In genomic region chr3:179451335-179452165, GRCh38 we compare ENCODE assay signal across 8 cellular contexts. TPM values are rescaled to one million over a fixed set of nuclear protein-coding genes. Genes with fewer than 3 reads are reported as not detected.
A peak's percentile ranks its signal among the peaks of the same experiment; 100 is the strongest.
DNase-seq lines count a peak whose midpoint lies in the region; ATAC-seq, FAIRE-seq and TF ChIP-seq lines count a peak whose summit lies in the region.

TSS of gene GNB4 (minus strand) at chr3:179451470. CDS start at chr3:179426200, 25,270 bp downstream.

- TF ChIP-seq EP300 in H1 (IDR thresholded peaks at IDR 0.05; ENCODE audit: borderline replicate concordance in 1 of 2, low read depth in 2 of 2, low read length in 2 of 2), result no peak

- H3K79me1 ChIP-seq in H1 (ENCODE audit: low read depth, low read length), result 0 out of 2 replicates have a peak, but pooled peaks cover 2% of the 10 kb centered on the region

- peak in 7 of 10 experiments; percentile 7 to 37 (median 12) for DNase-seq in CD4-positive, alpha-beta T cell
- DNase-seq in NCI-H524 treated with DMSO at 0.1 percent for 48 hours (lab: John Stamatoyannopoulos, UW) (peak; percentile 27), H1 (ENCODE audit: low read depth in 1 of 2, low spot score in 2 of 2) (peak; percentile 27 to 83), lung microvascular endothelial cell (ENCODE audit: low read depth in 2 of 2) (peak; percentile 93 to 95)
- peak; percentile 20 for DNase-seq in activated CD4-positive, alpha-beta T cell treated with anti-CD3 and anti-CD28 coated beads, Interleukin-2, amount 50 U/mL, for 1 hour
- peak; percentile 1 for DNase-seq in stimulated activated CD8-positive, alpha-beta memory T cell treated with anti-CD3 and anti-CD28 coated beads, Interleukin-15, amount 100 ng/mL, for 1 hour (ENCODE audit: low read depth)

- H3K4me1 Mint-ChIP-seq in CD4-positive, alpha-beta T cell (ENCODE audit: low read depth), result peaks cover 17% of the 10 kb centered on the region

- H3K4me1 ChIP-seq in H1 (replicated peaks in 1 of 4; ENCODE audit: control insufficient read depth in 3 of 4, insufficient read depth in 4 of 4, low read length in 3 of 4), result peaks cover 2 to 8% (median 4%) of the 10 kb centered on the region in 4 experiments; a peak in 4 of 7 replicates

- H3K4me3 Mint-ChIP-seq in CD4-positive, alpha-beta T cell, result peak within 1 kb of the TSS; percentile 90

- H3K4ac ChIP-seq in H1 (replicated peaks; ENCODE audit: insufficient read length, low read depth, low read length), result no peak within 1 kb of the TSS

- H3K27ac Mint-ChIP-seq in CD4-positive, alpha-beta T cell, result no peak within 1 kb of the TSS

- 0 out of 4 replicates have a peak, but pooled peaks cover 0 to 5% of the 10 kb centered on the region in 2 experiments for H3K79me2 ChIP-seq in H1 (ENCODE audit: control insufficient read depth in 1 of 2, insufficient read depth in 2 of 2, low read length in 2 of 2)

- peaks cover 3% of the 10 kb centered on the region; the same call in 1 of the 2 replicates for H3K23me2 ChIP-seq in H1 (ENCODE audit: low read depth, low read length)

- POLR2A ChIA-PET in CD4-positive, alpha-beta T cell (lab: Charles Lee), result interaction anchor here (0.6 kb wide), 1 partner anchor 107 kb away, joined by 4 read pairs; no protein-coding TSS in a partner anchor
- POLR2A ChIA-PET in H1 (lab: Charles Lee; ENCODE audit: partially characterized antibody), result interaction anchor here (0.6 to 2.2 kb wide), 6 partner anchors 10 to 411 kb away, joined by 3 to 11 read pairs (median 3); partner anchors contain the start of genes ACTL6A and ZNF639

- no peak within 1 kb of the TSS for H2AK5ac ChIP-seq in H1 (ENCODE audit: low read depth, low read length)

- intact Hi-C loops in CD4-positive, alpha-beta T cell (cut with DNase I, micrococcal nuclease), result no loop called here

- no peak within 1 kb of the TSS for H3K27ac ChIP-seq in CD4-positive, alpha-beta T cell (ENCODE audit: low read depth, low read length)
- no peak within 1 kb of the TSS for H3K27ac ChIP-seq in H1 (ENCODE audit: low read depth, low read length)

- H3K23ac ChIP-seq in H1 (ENCODE audit: insufficient read length), result no peak within 1 kb of the TSS

- peak within 1 kb of the TSS; percentile 45 to 85 (median 80) for H3K4me3 ChIP-seq in H1 (ENCODE audit: extremely low read depth in 1 of 4, insufficient read depth in 2 of 4, low read depth in 3 of 4, low read length in 4 of 4)

- no peaks in the 10 kb centered on the region for H3K9me3 Mint-ChIP-seq in CD4-positive, alpha-beta T cell

- no peak within 1 kb of the TSS for H4K5ac ChIP-seq in H1 (ENCODE audit: insufficient read length, low read depth, low read length)

- no peak within 1 kb of the TSS for H2BK20ac ChIP-seq in H1 (ENCODE audit: low read length)

- no peak within 1 kb of the TSS for H2BK5ac ChIP-seq in H1 (ENCODE audit: low read depth, low read length)

- H3K4me2 ChIP-seq in H1 (ENCODE audit: insufficient read depth in 1 of 2, low read depth in 2 of 2, low read length in 2 of 2), result peak within 1 kb of the TSS; percentile 81 to 92

- H3K9me3 ChIP-seq in CD4-positive, alpha-beta T cell (ENCODE audit: control insufficient read depth, low read length), result no peaks in the 10 kb centered on the region
- H3K9me3 ChIP-seq in H1 (ENCODE audit: insufficient read depth in 2 of 2, low read depth in 1 of 2, low read length in 1 of 2), result no peaks in the 10 kb centered on the region

- no peak within 1 kb of the TSS for H2BK15ac ChIP-seq in H1 (ENCODE audit: low read length)

- no peak within 1 kb of the TSS; the same call in 1 of the 2 replicates for H3K18ac ChIP-seq in H1 (ENCODE audit: extremely low read depth, low read length)

- H3K27me3 ChIP-seq in CD4-positive, alpha-beta T cell (ENCODE audit: control insufficient read depth, insufficient read depth, low read length), result peaks cover 44% of the 10 kb centered on the region
- H3K27me3 ChIP-seq in H1 (replicated peaks in 1 of 4; ENCODE audit: control insufficient read depth in 3 of 4, extremely low read depth in 1 of 4, insufficient read depth in 3 of 4, low read length in 3 of 4), result peaks cover 0 to 10% (median 0%) of the 10 kb centered on the region in 4 experiments; a peak in 2 of 7 replicates

- H3K9ac ChIP-seq in H1 (replicated peaks in 1 of 4; ENCODE audit: extremely low read depth in 1 of 4, low read depth in 3 of 4, low read length in 3 of 4), result peak within 1 kb of the TSS; percentile 41 to 87 (median 70); a peak in 6 of 7 replicates

- H4K91ac ChIP-seq in H1 (replicated peaks; ENCODE audit: insufficient read length, low read length), result no peak within 1 kb of the TSS

- H4K8ac ChIP-seq in H1 (ENCODE audit: extremely low read depth, insufficient read depth, low read length), result peak within 1 kb of the TSS; percentile 82

- H3K14ac ChIP-seq in H1 (ENCODE audit: insufficient read length), result no peak within 1 kb of the TSS

- CTCF ChIA-PET in CD4-positive, alpha-beta T cell (lab: Charles Lee), result no interaction called here
- CTCF ChIA-PET in H1 (lab: Charles Lee; ENCODE audit: partially characterized antibody), result interaction anchor here (0.9 to 1.6 kb wide), 4 partner anchors 11 to 111 kb away, joined by 3 to 7 read pairs (median 4); partner anchors contain the start of gene ACTL6A

- H2BK120ac ChIP-seq in H1 (replicated peaks; ENCODE audit: low read depth, low read length), result no peak within 1 kb of the TSS

- FAIRE-seq in H1 (lab: Jason Lieb, UNC), result no peak

- H3K36me3 ChIP-seq in H1 (ENCODE audit: control insufficient read depth in 2 of 4, insufficient read depth in 4 of 4, low read length in 3 of 4), result no peaks in the 10 kb centered on the region

- H3K36me3 Mint-ChIP-seq in CD4-positive, alpha-beta T cell (ENCODE audit: low read depth), result no peaks in the 10 kb centered on the region

- peak within 1 kb of the TSS; percentile 64 for H2AFZ ChIP-seq in H1 (ENCODE audit: low read length)

- no peak within 1 kb of the TSS for H2BK12ac ChIP-seq in H1 (ENCODE audit: low read depth, low read length)

- TF ChIP-seq CTCF in CD4-positive, alpha-beta T cell (IDR thresholded peaks at IDR 0.05), result no peak
- no peak for TF ChIP-seq CTCF in H1 (IDR thresholded peaks at IDR 0.05; ENCODE audit: control extremely low read depth in 1 of 3, insufficient read depth in 1 of 3, low read depth in 1 of 3, low read length in 3 of 3)

- 2% methylated on average over 61 of the region's 75 CpGs; no CpG with 5 or more reads in 1 of the 2 experiments for WGBS in H1 (ENCODE audit: extremely low coverage in 1 of 2, insufficient coverage in 1 of 2, insufficient read length in 1 of 2, insufficient replicate concordance in 2 of 2, low coverage in 1 of 2, low lambda C conversion rate in 2 of 2, missing lambda C conversion rate in 1 of 2), 2 experiments

- H3K27me3 Mint-ChIP-seq in CD4-positive, alpha-beta T cell, result peaks cover 83% of the 10 kb centered on the region

- peak in 1 of 2 experiments; percentile 72; a peak in 2 of 3 replicates for TF ChIP-seq POLR2A in H1 (IDR thresholded peaks at IDR 0.05; ENCODE audit: control extremely low read depth in 1 of 2, low read depth in 2 of 2, low read length in 2 of 2)

- ATAC-seq in CD4-positive, alpha-beta T cell (ENCODE audit: poor library complexity), result peak; percentile 82
- ATAC-seq in GM19351 (IDR thresholded peaks at IDR 0.05; ENCODE audit: unreplicated experiment), result peak; percentile 74
- ATAC-seq in HG03457 (IDR thresholded peaks at IDR 0.05; ENCODE audit: unreplicated experiment), result peak; percentile 71

- peak within 1 kb of the TSS; percentile 48 for H3K56ac ChIP-seq in H1 (replicated peaks; ENCODE audit: insufficient read length, low read depth, low read length)

- peaks cover 0 to 4% of the 10 kb centered on the region in 2 experiments for H4K20me1 ChIP-seq in H1 (replicated peaks in 1 of 2; ENCODE audit: control insufficient read depth in 1 of 2, insufficient read depth in 2 of 2, low read length in 2 of 2)

- TF ChIP-seq RAD21 in H1 (IDR thresholded peaks at IDR 0.05 in 1 of 2, conservative IDR thresholded peaks at IDR 0.05 in 1 of 2; ENCODE audit: low read depth in 2 of 2, low read length in 2 of 2), result 0 out of 4 replicates have a peak, but pooled peaks of 1 of the 2 experiments have one; percentile 1

TF ChIP-seq in H1, 55 proteins besides CTCF, POLR2A, EP300 and RAD21 (continues in another document):
- TF ChIP-seq E2F6 (IDR thresholded peaks at IDR 0.05) (peak; percentile 93), MAFK (IDR thresholded peaks at IDR 0.05; ENCODE audit: low read depth, low read length) (no peak), SIN3A (conservative IDR thresholded peaks at IDR 0.05 in 1 of 2, IDR thresholded peaks at IDR 0.05 in 1 of 2; ENCODE audit: low read depth in 1 of 2, low read length in 2 of 2) (0 out of 4 replicates have a peak, but pooled peaks of 1 of the 2 experiments have one; percentile 10), SUZ12 (IDR thresholded peaks at IDR 0.05; ENCODE audit: low read length) (peak; percentile 46; the same call in 1 of the 2 replicates), TAF7 (optimal IDR thresholded peaks at IDR 0.05; ENCODE audit: borderline replicate concordance, low read depth, low read length) (peak; percentile 45), MAX (IDR thresholded peaks at IDR 0.05) (peak; percentile 92), PHF8 (conservative IDR thresholded peaks at IDR 0.05; ENCODE audit: low read depth, low read length) (peak; percentile 65), EZH2 (IDR thresholded peaks at IDR 0.05; ENCODE audit: low read depth, low read length, severe bottlenecking) (no peak), POU5F1 (IDR thresholded peaks at IDR 0.05; ENCODE audit: low read depth, low read length) (no peak), HDAC2 (IDR thresholded peaks at IDR 0.05; ENCODE audit: borderline replicate concordance in 1 of 2, low read depth in 2 of 2, low read length in 2 of 2) (peak in 1 of 2 experiments; percentile 85; a peak in 1 of 4 replicates)

RNA-seq across cellular contexts. Expression of gene GNB4, which starts in this region (rescaled TPM):
- under 1 TPM; 0.41 to 0.56 TPM for total RNA-seq in CD4-positive, alpha-beta T cell
- total RNA-seq in H1 (2021; fragmentation: NEBNext Ultra II Directional; extraction: Animal tissue kit (Norgen Biotek cat#: 25700)), result 26.1 and 29.2 TPM in 2 replicates
- polyA plus RNA-seq in H1 (2011; rRNA removed), result 8.7 and 13.4 TPM in 2 replicates
- 10.8 TPM for polyA plus RNA-seq in H1 (2011; cell fraction: cytosol; rRNA removed)
- 5.0 TPM for polyA plus RNA-seq in H1 (2011; cell fraction: nucleus; rRNA removed)
- polyA plus RNA-seq in H1 (2012, experiment 1 of 2), result 11.7 to 19.7 TPM (median 14.2 TPM) in 4 replicates
- 1.7 TPM for polyA plus RNA-seq in H1 (2012, experiment 2 of 2)
- 13.9 TPM for polyA plus RNA-seq in H1 (2013, experiment 1 of 2)
- 13.9 TPM for polyA plus RNA-seq in H1 (2013, experiment 2 of 2)
- polyA minus RNA-seq in H1 (2011; rRNA and poly(A)+ RNA removed), result 57.4 and 94.6 TPM in 2 replicates
- polyA minus RNA-seq in H1 (2011; cell fraction: cytosol; rRNA and poly(A)+ RNA removed), result 16.0 TPM
- polyA minus RNA-seq in H1 (2011; cell fraction: nucleus; rRNA and poly(A)+ RNA removed), result 19.5 TPM
- 49.0 and 49.2 TPM in 2 replicates for total RNA-seq in lung microvascular endothelial cell

Comparison
In these comparisons a context has a peak if more than half of its experiments do, and no peak if none do; other contexts are left out.
1. RNA of gene GNB4 (total RNA-seq): 49.0 to 49.2 TPM in lung microvascular endothelial cell and 26.1 to 29.2 TPM in H1; 0.41 to 0.56 TPM in CD4-positive, alpha-beta T cell; every median in the first group is over 10 times any median in the second.
2. Peak in DNase-seq and ATAC-seq in CD4-positive, alpha-beta T cell; RNA of the gene not detected or under 1 TPM.
3. DNase-seq: peak in every context shown above with its lines; median percentile 94 in lung microvascular endothelial cell; 55 in H1; 27 in NCI-H524 treated with DMSO at 0.1 percent for 48 hours; 20 in activated CD4-positive, alpha-beta T cell treated with anti-CD3 and anti-CD28 coated beads, Interleukin-2, amount 50 U/mL, for 1 hour; 12 in CD4-positive, alpha-beta T cell; 1 in stimulated activated CD8-positive, alpha-beta memory T cell treated with anti-CD3 and anti-CD28 coated beads, Interleukin-15, amount 100 ng/mL, for 1 hour.
4. Peak in every context shown above with its lines, with median percentiles within 50 percentile points of each other: ATAC-seq.